ENCODE assay signal across 11 cellular contexts in genomic region chr5:141003791-141004601, GRCh38. TPM values are rescaled to one million over a fixed set of nuclear protein-coding genes. Genes with fewer than 3 reads are reported as not detected.
DNase-seq lines count a peak whose midpoint lies in the region; ATAC-seq and TF ChIP-seq lines count a peak whose summit lies in the region.
"Had no signal": no experiment of that assay in that cellular context is flagged by ENCODE, and none has a peak within 500 bp of the region (broad histone marks: within the 10 kb centered on the region; RNA-seq: fewer than 3 reads in every experiment).

No MANE protein-coding gene starts in this region.

- H3K9me3 Mint-ChIP-seq in Caco-2 (ENCODE audit: unreplicated experiment): peaks cover 9% of the 10 kb centered on the region
- no peaks in the 10 kb centered on the region for H3K9me3 Mint-ChIP-seq in T-helper 2 cell treated with Interferon-gamma antibody and Interleukin-4, amounts not matched to agents 5 μg/mL and 100 μg/mL, for 36 hours

- POLR2A ChIA-PET in Caco-2 (lab: Charles Lee): no interaction called here

- intact Hi-C loops in Caco-2 (cut with micrococcal nuclease; ENCODE audit: unreplicated experiment): no loop called here
- intact Hi-C loops in esophagus squamous epithelium (cut with DNase I): no loop called here

- no peak overlapping the region for H3K4me3 ChIP-seq in Caco-2 (ENCODE audit: low read depth, low read length)
- peak overlapping the region; percentile 4 for H3K4me3 ChIP-seq in SK-N-MC
- H3K4me3 ChIP-seq in kidney epithelial cell (ENCODE audit: low read depth, low read length): no peak overlapping the region
- H3K4me3 ChIP-seq in esophagus squamous epithelium: no peak overlapping the region
- H3K4me3 ChIP-seq: left ventricle myocardium inferior had no signal

- 28 to 32% methylated on average over 4 of the region's 4 CpGs for WGBS in esophagus squamous epithelium, 2 donors

- TF ChIP-seq CTCF in Caco-2 (IDR thresholded peaks at IDR 0.05; ENCODE audit: insufficient read depth in 1 of 2, low read depth in 1 of 2, low read length in 1 of 2, severe bottlenecking in 1 of 2, unreplicated experiment in 1 of 2): no peak
- TF ChIP-seq CTCF in kidney epithelial cell (IDR thresholded peaks at IDR 0.05; ENCODE audit: insufficient read depth, low read length, poor library complexity, severe bottlenecking): no peak
- no peak for TF ChIP-seq CTCF in esophagus squamous epithelium (IDR thresholded peaks at IDR 0.05)

- H3K36me3 Mint-ChIP-seq in Caco-2 (ENCODE audit: insufficient read depth, unreplicated experiment): no peaks in the 10 kb centered on the region
- H3K36me3 Mint-ChIP-seq in T-helper 2 cell treated with Interferon-gamma antibody and Interleukin-4, amounts not matched to agents 5 μg/mL and 100 μg/mL, for 36 hours (ENCODE audit: low read depth): no peaks in the 10 kb centered on the region

- no peak overlapping the region for H3K27ac Mint-ChIP-seq in Caco-2 (ENCODE audit: unreplicated experiment)
- no peak overlapping the region for H3K27ac Mint-ChIP-seq in T-helper 2 cell treated with Interferon-gamma antibody and Interleukin-4, amounts not matched to agents 5 μg/mL and 100 μg/mL, for 36 hours

- no peaks in the 10 kb centered on the region for H3K4me1 Mint-ChIP-seq in Caco-2 (ENCODE audit: low read depth, unreplicated experiment)
- H3K4me1 Mint-ChIP-seq in T-helper 2 cell treated with Interferon-gamma antibody and Interleukin-4, amounts not matched to agents 5 μg/mL and 100 μg/mL, for 36 hours (ENCODE audit: low read depth): no peaks in the 10 kb centered on the region

- no peak for ATAC-seq in HG03139 (IDR thresholded peaks at IDR 0.05; ENCODE audit: unreplicated experiment)

- no peak overlapping the region for H3K9ac ChIP-seq in SK-N-MC (ENCODE audit: insufficient read length)

- H3K9me3 ChIP-seq in Caco-2 (no peaks in the 10 kb centered on the region), SK-N-MC (ENCODE audit: low read depth, low read length) (no peaks in the 10 kb centered on the region), esophagus squamous epithelium (no peaks in the 10 kb centered on the region)
- H3K9me3 ChIP-seq: left ventricle myocardium inferior had no signal

- peak overlapping the region; percentile 79 for H3K27ac ChIP-seq in SK-N-MC
- no peak overlapping the region for H3K27ac ChIP-seq in esophagus squamous epithelium
- H3K27ac ChIP-seq: brain microvascular endothelial cell, left ventricle myocardium inferior had no signal

- H3K4me1 ChIP-seq in Caco-2 (no peaks in the 10 kb centered on the region), esophagus squamous epithelium (peaks cover 0 to 10% (median 0%) of the 10 kb centered on the region in 3 donors)

- TF ChIP-seq POLR2A in esophagus squamous epithelium (IDR thresholded peaks at IDR 0.05): no peak

- BruUV-seq in Caco-2 (replicated peaks; lab: Mats Ljungman, UMichigan): no TSS peak

- DNase-seq in Caco-2 (peak; percentile 5 to 48), NCI-H1417 (lab: John Stamatoyannopoulos, UW) (peak; percentile 53 to 82 (median 69)), SK-N-MC (ENCODE audit: low read depth, low spot score) (peak; percentile 14), kidney epithelial cell (ENCODE audit: low read depth) (peak; percentile 58), esophagus squamous epithelium (lab: John Stamatoyannopoulos, UW) (no peak), amniotic stem cell (lab: John Stamatoyannopoulos, UW) (no peak)
- DNase-seq in T-helper 2 cell treated with Interferon-gamma antibody and Interleukin-4, amounts not matched to agents 5 μg/mL and 100 μg/mL, for 36 hours (ENCODE audit: low spot score): no peak
- DNase-seq: brain microvascular endothelial cell; left ventricle myocardium inferior; stimulated activated CD4-positive, alpha-beta T cell treated with anti-CD3 and anti-CD28 coated beads, Interleukin-2, amount 100 ng/mL, for 48 hours had no signal

- no peaks in the 10 kb centered on the region for H3K27me3 Mint-ChIP-seq in Caco-2 (ENCODE audit: insufficient read depth, unreplicated experiment)
- H3K27me3 Mint-ChIP-seq in T-helper 2 cell treated with Interferon-gamma antibody and Interleukin-4, amounts not matched to agents 5 μg/mL and 100 μg/mL, for 36 hours (ENCODE audit: low read depth): peaks cover 9% of the 10 kb centered on the region

- no peaks in the 10 kb centered on the region for H3K36me3 ChIP-seq in Caco-2 (ENCODE audit: control insufficient read depth, insufficient read depth, low read length)
- no peaks in the 10 kb centered on the region; the same call in 1 of the 2 replicates for H3K36me3 ChIP-seq in SK-N-MC (ENCODE audit: insufficient read depth, low read length)
- H3K36me3 ChIP-seq in kidney epithelial cell (ENCODE audit: control insufficient read depth, insufficient read depth, low read length): no peaks in the 10 kb centered on the region
- no peaks in the 10 kb centered on the region for H3K36me3 ChIP-seq in esophagus squamous epithelium
- H3K36me3 ChIP-seq: brain microvascular endothelial cell, left ventricle myocardium inferior had no signal

- H3K27me3 ChIP-seq in Caco-2 (replicated peaks; ENCODE audit: control insufficient read depth, insufficient read depth, low read length): no peaks in the 10 kb centered on the region
- no peaks in the 10 kb centered on the region for H3K27me3 ChIP-seq in kidney epithelial cell (ENCODE audit: control insufficient read depth, insufficient read depth, low read length)
- peaks cover 0 to 43% (median 0%) of the 10 kb centered on the region in 4 donors for H3K27me3 ChIP-seq in esophagus squamous epithelium
- H3K27me3 ChIP-seq: brain microvascular endothelial cell had no signal

- CTCF ChIA-PET in Caco-2 (lab: Charles Lee): no interaction called here

- H3K4me3 Mint-ChIP-seq in Caco-2 (ENCODE audit: unreplicated experiment): no peak overlapping the region
- no peak overlapping the region for H3K4me3 Mint-ChIP-seq in T-helper 2 cell treated with Interferon-gamma antibody and Interleukin-4, amounts not matched to agents 5 μg/mL and 100 μg/mL, for 36 hours

RNA-seq across cellular contexts. Expression of gene PCDHAC2, which starts 37.7 kb away (rescaled TPM):
- total RNA-seq in Caco-2 (2022) (not detected in 2 replicates), kidney epithelial cell (0.48 and 0.92 TPM in 2 replicates), esophagus squamous epithelium (1 to 10 TPM in 1 of 4 donors, under 1 TPM in 1, not detected in 2; 0.19 to 2.2 TPM)

RNA-seq across cellular contexts. Expression of gene PCDHB1, which starts 47.2 kb away (rescaled TPM):
- total RNA-seq in Caco-2 (2022) (not detected in 2 replicates), kidney epithelial cell (under 0.01 TPM in 1 of 2 replicates, not detected in the other), esophagus squamous epithelium (not detected)
- total RNA-seq: left ventricle myocardium inferior had no signal

Comparison
In these comparisons a context has a peak if more than half of its experiments do, and no peak if none do; other contexts are left out.
1. DNase-seq: peak in Caco-2 (2 of 2), NCI-H1417 (3 of 3), SK-N-MC (single experiment) and kidney epithelial cell (single experiment); none in esophagus squamous epithelium (single experiment), T-helper 2 cell treated with Interferon-gamma antibody and Interleukin-4, amounts not matched to agents 5 μg/mL and 100 μg/mL, for 36 hours (single experiment) and amniotic stem cell (single experiment).